In the genomic region with DNA sequence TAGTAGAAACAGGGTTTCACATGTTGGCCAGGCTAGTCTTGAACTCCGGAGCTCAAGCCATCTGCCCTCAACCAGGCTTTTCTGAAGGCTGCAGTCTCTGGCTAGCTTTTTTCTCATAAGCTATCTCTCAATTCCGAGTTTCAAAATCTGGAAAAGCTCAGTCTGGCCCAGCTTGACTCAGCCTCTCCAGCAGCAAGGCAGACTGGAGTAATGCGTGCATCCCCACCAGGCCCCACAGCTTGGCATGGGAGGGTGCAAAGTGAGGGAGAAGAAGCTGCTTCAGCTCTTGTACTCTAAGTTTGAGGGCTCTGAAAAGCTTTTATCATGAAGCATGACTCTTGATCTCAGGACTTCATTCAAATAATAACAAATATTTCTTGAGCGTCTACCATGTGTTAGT, we compare ENCODE assay signal across 33 cellular contexts. TPM values are rescaled to one million over a fixed set of nuclear protein-coding genes. Genes with fewer than 3 reads are reported as not detected.
DNase-seq lines count a peak whose midpoint lies in the region; ATAC-seq and TF ChIP-seq lines count a peak whose summit lies in the region.
"Had no signal": no experiment of that assay in that cellular context is flagged by ENCODE, and none has a peak within 500 bp of the region (broad histone marks: within the 10 kb centered on the region; RNA-seq: fewer than 3 reads in every experiment).

No MANE protein-coding gene starts in this region.

- H3K4me3 Mint-ChIP-seq in activated B cell treated with CpG ODN at 0.5 μM for 24 hours (peak overlapping the region; percentile 24), neural crest cell (no peak overlapping the region)
- H3K4me3 Mint-ChIP-seq: activated CD4-positive, alpha-beta memory T cell treated with anti-CD3 and anti-CD28 coated beads for 36 hours; activated T-cell treated with anti-CD3 and anti-CD28 coated beads, Interleukin-2, amount 50 U/mL, for 72 hours; endodermal cell; mesothelial cell of epicardium; naive thymus-derived CD4-positive, alpha-beta T cell; T-helper 17 cell had no signal

- ATAC-seq in activated B cell treated with CpG ODN at 0.5 μM for 24 hours (ENCODE audit: low read depth) (no peak), HG03135 (IDR thresholded peaks at IDR 0.05; ENCODE audit: unreplicated experiment) (no peak)
- ATAC-seq: activated CD4-positive, CD25-positive, alpha-beta regulatory T cell treated with anti-CD3 and anti-CD28 coated beads, Interleukin-2, amount 50 U/mL, for 24 hours; activated T-cell treated with anti-CD3 and anti-CD28 coated beads, Interleukin-2, amount 50 U/mL, for 72 hours; foreskin keratinocyte; heart left ventricle; left ventricle myocardium superior; naive thymus-derived CD4-positive, alpha-beta T cell; stimulated activated naive CD8-positive, alpha-beta T cell treated with anti-CD3 and anti-CD28 coated beads, Interleukin-15, Interleukin-2, amounts not matched to agents 100 U/mL and 50 U/mL, for 24 hours; T-helper 17 cell had no signal

- H3K9me3 Mint-ChIP-seq in activated B cell treated with CpG ODN at 0.5 μM for 24 hours (no peaks in the 10 kb centered on the region), neural crest cell (peaks cover under 1% of the 10 kb centered on the region)
- H3K9me3 Mint-ChIP-seq: activated CD4-positive, alpha-beta memory T cell treated with anti-CD3 and anti-CD28 coated beads for 36 hours; activated T-cell treated with anti-CD3 and anti-CD28 coated beads, Interleukin-2, amount 50 U/mL, for 72 hours; endodermal cell; mesothelial cell of epicardium; naive thymus-derived CD4-positive, alpha-beta T cell had no signal

- H3K4me1 Mint-ChIP-seq in activated B cell treated with CpG ODN at 0.5 μM for 24 hours (peaks cover 77% of the 10 kb centered on the region), neural crest cell (peaks cover 16% of the 10 kb centered on the region)

- no peak for TF ChIP-seq CTCF in GM06990 (IDR thresholded peaks at IDR 0.05; ENCODE audit: insufficient read depth, low read length, poor library complexity, severe bottlenecking)
- no peak for TF ChIP-seq CTCF in activated B cell treated with CpG ODN at 0.5 μM for 24 hours (IDR thresholded peaks at IDR 0.05)
- TF ChIP-seq CTCF in neural crest cell (conservative IDR thresholded peaks at IDR 0.05), result no peak

- intact Hi-C loops in activated B cell treated with CpG ODN at 0.5 μM for 24 hours (cut with micrococcal nuclease), result no loop called here

- peaks cover 2% of the 10 kb centered on the region; the same call in 1 of the 2 replicates for H3K36me3 ChIP-seq in GM06990 (ENCODE audit: control insufficient read depth, insufficient read depth, low read length)
- H3K36me3 ChIP-seq: uterus had no signal

- H3K4me3 ChIP-seq in GM06990 (replicated peaks; ENCODE audit: low read depth, low read length), result no peak overlapping the region
- H3K4me3 ChIP-seq: BLaER1 treated with 17β-estradiol and CSF1 and Interleukin-3, amounts not matched to agents 10 nM and 100 nM; heart left ventricle; skin epidermis; testis; uterus had no signal

- H3K27ac Mint-ChIP-seq in activated B cell treated with CpG ODN at 0.5 μM for 24 hours, result peak overlapping the region; percentile 96
- peak overlapping the region; percentile 27 for H3K27ac Mint-ChIP-seq in neural crest cell (ENCODE audit: unreplicated experiment)
- H3K27ac Mint-ChIP-seq: activated CD4-positive, alpha-beta memory T cell treated with anti-CD3 and anti-CD28 coated beads for 36 hours; activated T-cell treated with anti-CD3 and anti-CD28 coated beads, Interleukin-2, amount 50 U/mL, for 72 hours; endodermal cell; mesothelial cell of epicardium; naive thymus-derived CD4-positive, alpha-beta T cell; T-helper 17 cell had no signal

- DNase-seq in AG20443 (ENCODE audit: low spot score) (peak; percentile 69), GM06990 (ENCODE audit: extremely low read depth, insufficient read length) (peak; percentile 24), activated B cell treated with CpG ODN at 0.5 μM for 24 hours (no peak), neural crest cell (ENCODE audit: low read depth, low spot score) (no peak), SKM-1 (lab: John Stamatoyannopoulos, UW; ENCODE audit: unreplicated experiment) (no peak), nucleus accumbens (lab: John Stamatoyannopoulos, UW) (no peak)
- DNase-seq in stimulated activated CD4-positive, alpha-beta T cell treated with anti-CD3 and anti-CD28 coated beads, Interleukin-12 subunit alpha, Interleukin-12 subunit beta, amount 100 ng/mL, for 4 hours, result no peak
- DNase-seq: activated CD4-positive, alpha-beta memory T cell treated with anti-CD3 and anti-CD28 coated beads for 36 hours; activated naive CD4-positive, alpha-beta T cell treated with Interleukin-2 at 50 U/mL for 16 hours; activated T-cell treated with anti-CD3 and anti-CD28 coated beads, Interleukin-2, amount 50 U/mL, for 72 hours; cerebellar nuclear complex; dermis blood vessel endothelial cell; DMS53; endodermal cell; foreskin keratinocyte; GDM1; heart left ventricle; left ventricle myocardium superior; naive thymus-derived CD4-positive, alpha-beta T cell; NCI-H1092; NCI-H1694 treated with DMSO at 0.1 percent for 48 hours; NCI-H446 treated with DMSO at 0.1 percent for 48 hours; NCI-H774; stimulated activated naive CD8-positive, alpha-beta T cell treated with anti-CD3 and anti-CD28 coated beads, Interleukin-15, Interleukin-2, amounts not matched to agents 100 U/mL and 50 U/mL, for 24 hours; T-helper 17 cell; testis; uterus had no signal

- H3K36me3 Mint-ChIP-seq in activated B cell treated with CpG ODN at 0.5 μM for 24 hours (ENCODE audit: low read depth) (peaks cover 15% of the 10 kb centered on the region), neural crest cell (ENCODE audit: low read depth) (peaks cover 9% of the 10 kb centered on the region)

- no peaks in the 10 kb centered on the region for H3K27me3 Mint-ChIP-seq in activated B cell treated with CpG ODN at 0.5 μM for 24 hours
- H3K27me3 Mint-ChIP-seq in neural crest cell (ENCODE audit: low read depth), result no peaks in the 10 kb centered on the region
- H3K27me3 Mint-ChIP-seq: activated CD4-positive, alpha-beta memory T cell treated with anti-CD3 and anti-CD28 coated beads for 36 hours; brain; naive thymus-derived CD4-positive, alpha-beta T cell; T-helper 17 cell had no signal

- H3K27me3 ChIP-seq in GM06990 (replicated peaks; ENCODE audit: control insufficient read depth, insufficient read depth, low read length), result no peaks in the 10 kb centered on the region
- H3K27me3 ChIP-seq: BLaER1 treated with 17β-estradiol and CSF1 and Interleukin-3, amounts not matched to agents 10 nM and 100 nM; foreskin keratinocyte; heart left ventricle; testis; uterus had no signal

- POLR2A ChIA-PET in activated B cell treated with CpG ODN at 0.5 μM for 24 hours (lab: Charles Lee), result interaction anchor here (0.5 to 14.8 kb wide), 5 partner anchors 10 to 55 kb away, joined by 3 to 277 read pairs (median 3); a partner anchor contains a TSS

- CTCF ChIA-PET in activated B cell treated with CpG ODN at 0.5 μM for 24 hours (lab: Charles Lee), result no interaction called here

RNA-seq across cellular contexts. Expression of a gene that starts 4.8 kb away (rescaled TPM):
- total RNA-seq in activated B cell treated with CpG ODN at 0.5 μM for 24 hours (58.2 and 60.7 TPM in 2 replicates), neural crest cell (55.3 and 56.1 TPM in 2 replicates)

RNA-seq across cellular contexts. Expression of a gene that starts 30.9 kb away (rescaled TPM):
- total RNA-seq in activated B cell treated with CpG ODN at 0.5 μM for 24 hours (57.9 and 58.0 TPM in 2 replicates), neural crest cell (25.1 and 26.2 TPM in 2 replicates)

RNA-seq across cellular contexts. Expression of a gene that starts 56.0 kb away (rescaled TPM):
- total RNA-seq in activated B cell treated with CpG ODN at 0.5 μM for 24 hours, result 13.3 and 20.8 TPM in 2 replicates
- total RNA-seq in neural crest cell, result 24.8 and 26.7 TPM in 2 replicates

Comparison
In these comparisons a context has a peak if more than half of its experiments do, and no peak if none do; other contexts are left out.
1. DNase-seq: peak in AG20443 (single experiment) and GM06990 (single experiment); none in activated B cell treated with CpG ODN at 0.5 μM for 24 hours (single experiment), neural crest cell (single experiment), SKM-1 (single experiment), nucleus accumbens (0 of 56) and stimulated activated CD4-positive, alpha-beta T cell treated with anti-CD3 and anti-CD28 coated beads, Interleukin-12 subunit alpha, Interleukin-12 subunit beta, amount 100 ng/mL, for 4 hours (single experiment).